Comparison of ENCODE assay signal across 11 cellular contexts in genomic region chr3:161132391-161132790, GRCh38.
"Had no signal": no experiment of that assay in that cellular context is flagged by ENCODE, and none has a peak within 500 bp of the region (broad histone marks: within the 10 kb centered on the region; RNA-seq: fewer than 3 reads in every experiment).

No MANE protein-coding gene starts in this region.

- H3K4me3 ChIP-seq: GM23248, GM23338, HAP-1 had no signal

- ATAC-seq: GM23338, HCT116 had no signal

- H2AFZ ChIP-seq: GM23248, GM23338 had no signal

- H3K9me3 ChIP-seq: HAP-1 had no signal

- DNase-seq: GM23248, GOT3, H7, H9, HCEC 1CT, HFFc6 had no signal

- FAIRE-seq: H1, H54 had no signal

- H3K27ac ChIP-seq: GM23248 had no signal

- H3K9ac ChIP-seq: GM23248 had no signal

- H3K4me2 ChIP-seq: GM23338 had no signal

- H3K36me3 ChIP-seq: HAP-1 had no signal
